8 cellular contexts compared by ENCODE assay signal in genomic region chr6:33271098-33271607, GRCh38. TPM values are rescaled to one million over a fixed set of nuclear protein-coding genes. Genes with fewer than 3 reads are reported as not detected.
A peak's percentile ranks its signal among the peaks of the same experiment; 100 is the strongest.
DNase-seq lines count a peak whose midpoint lies in the region; ATAC-seq, FAIRE-seq and TF ChIP-seq lines count a peak whose summit lies in the region.

No MANE protein-coding gene starts in this region.

- H3K27ac ChIP-seq in OCI-LY1 (ENCODE audit: low read depth, low read length, poor library complexity, severe bottlenecking) (peak overlapping the region; percentile 87), endothelial cell of umbilical vein (ENCODE audit: insufficient read depth, low read depth, low read length) (peak overlapping the region; percentile 85), neural progenitor cell (peak overlapping the region; percentile 78)

- H3K79me2 ChIP-seq in OCI-LY1 (ENCODE audit: insufficient read depth, low read length) = peaks cover 36% of the 10 kb centered on the region
- H3K79me2 ChIP-seq in endothelial cell of umbilical vein (ENCODE audit: control insufficient read depth, insufficient read depth, low read length) = peaks cover 48% of the 10 kb centered on the region
- H3K79me2 ChIP-seq in neural progenitor cell (ENCODE audit: low read depth) = peaks cover 52% of the 10 kb centered on the region

- no peak for DNase-seq in Right ventricle myocardium superior
- no peak for DNase-seq in Right ventricle myocardium inferior (ENCODE audit: missing footprints)
- DNase-seq in endothelial cell of umbilical vein (ENCODE audit: low read depth, low spot score) = no peak
- DNase-seq in neural progenitor cell (ENCODE audit: low spot score) = no peak
- no peak for DNase-seq in iPS-NIHi11 (ENCODE audit: low spot score)
- no peak for DNase-seq in epidermal melanocyte (ENCODE audit: insufficient read length, low spot score)
- DNase-seq in activated CD8-positive, alpha-beta memory T cell treated with anti-CD3 and anti-CD28 coated beads, Interleukin-2, amount 50 U/mL, for 48 hours = no peak

- CTCF ChIA-PET in endothelial cell of umbilical vein (lab: Charles Lee) = interaction anchor here (1.0 to 2.1 kb wide), 3 partner anchors 20 to 28 kb away, joined by 3 to 9 read pairs (median 9); partner anchors contain the start of gene RGL2

- peak overlapping the region; percentile 100 for H3K4me3 Mint-ChIP-seq in neural progenitor cell

- H3K4me1 Mint-ChIP-seq in neural progenitor cell = peaks cover 45% of the 10 kb centered on the region

- H3K36me3 ChIP-seq in OCI-LY1 (ENCODE audit: insufficient read depth, low read length) (peaks cover 76% of the 10 kb centered on the region), endothelial cell of umbilical vein (ENCODE audit: control insufficient read depth in 2 of 2, extremely low read depth in 1 of 2, insufficient read depth in 2 of 2, low read length in 2 of 2) (peaks cover 9 to 32% of the 10 kb centered on the region in 2 experiments), neural progenitor cell (peaks cover 8% of the 10 kb centered on the region)

- H3K4me2 ChIP-seq in OCI-LY1 (ENCODE audit: low read length) = peak overlapping the region; percentile 88
- H3K4me2 ChIP-seq in endothelial cell of umbilical vein (ENCODE audit: insufficient read depth, low read length) = peak overlapping the region; percentile 94
- peak overlapping the region; percentile 90 for H3K4me2 ChIP-seq in neural progenitor cell

- TSS peak; percentile 77 for BruUV-seq in endothelial cell of umbilical vein (replicated peaks; lab: Mats Ljungman, UMichigan)

- H3K9me1 ChIP-seq in endothelial cell of umbilical vein (replicated peaks; ENCODE audit: control insufficient read depth, extremely low read depth, insufficient read depth, low read length) = no peaks in the 10 kb centered on the region

- H3K4me1 ChIP-seq in OCI-LY1 (ENCODE audit: insufficient read depth, low read length, severe bottlenecking) (peaks cover 50% of the 10 kb centered on the region), endothelial cell of umbilical vein (ENCODE audit: control insufficient read depth, extremely low read depth, insufficient read depth, low read length) (peaks cover 42% of the 10 kb centered on the region), neural progenitor cell (peaks cover 36% of the 10 kb centered on the region)

- peaks cover 6% of the 10 kb centered on the region for H3K27me3 Mint-ChIP-seq in neural progenitor cell (ENCODE audit: insufficient read depth, low read depth)

- H3F3A ChIP-seq in OCI-LY1 (ENCODE audit: insufficient read depth, low read length) (peaks cover 8% of the 10 kb centered on the region; the same call in 1 of the 2 replicates), neural progenitor cell (ENCODE audit: low read depth) (peaks cover 43% of the 10 kb centered on the region)

- H4K20me1 ChIP-seq in OCI-LY1 (ENCODE audit: insufficient read depth, low read length) (no peaks in the 10 kb centered on the region), endothelial cell of umbilical vein (replicated peaks; ENCODE audit: control insufficient read depth, extremely low read depth, insufficient read depth, low read length) (peaks cover 5% of the 10 kb centered on the region), neural progenitor cell (ENCODE audit: low read depth) (peaks cover 41% of the 10 kb centered on the region)

- H3K27ac Mint-ChIP-seq in neural progenitor cell = peak overlapping the region; percentile 100

- ATAC-seq in Right ventricle myocardium superior (ENCODE audit: poor library complexity) (peak; percentile 32), Right ventricle myocardium inferior (no peak)

- H2AFZ ChIP-seq in OCI-LY1 (ENCODE audit: low read length) (peak overlapping the region; percentile 81; the same call in 1 of the 2 replicates), endothelial cell of umbilical vein (ENCODE audit: low read depth, low read length) (peak overlapping the region; percentile 87), neural progenitor cell (replicated peaks) (peak overlapping the region; percentile 98)

- TF ChIP-seq POLR2A in endothelial cell of umbilical vein (IDR thresholded peaks at IDR 0.05; ENCODE audit: low read depth, low read length) = no peak

- H3K9me3 ChIP-seq in OCI-LY1 (ENCODE audit: low read length) (no peaks in the 10 kb centered on the region), endothelial cell of umbilical vein (replicated peaks; ENCODE audit: control insufficient read depth, insufficient read depth, low read length) (no peaks in the 10 kb centered on the region), neural progenitor cell (ENCODE audit: low read depth) (no peaks in the 10 kb centered on the region)

- no peaks in the 10 kb centered on the region for H3K9me3 Mint-ChIP-seq in neural progenitor cell

- H3K9ac ChIP-seq in OCI-LY1 (ENCODE audit: low read length) = peak overlapping the region; percentile 98
- H3K9ac ChIP-seq in endothelial cell of umbilical vein (replicated peaks; ENCODE audit: extremely low read depth, insufficient read depth, low read length) = peak overlapping the region; percentile 90
- peak overlapping the region; percentile 79 for H3K9ac ChIP-seq in neural progenitor cell

- peaks cover 36% of the 10 kb centered on the region for H3K36me3 Mint-ChIP-seq in neural progenitor cell

- H3K4me3 ChIP-seq in OCI-LY1 (ENCODE audit: low read depth, low read length, poor library complexity, severe bottlenecking) (peak overlapping the region; percentile 93), endothelial cell of umbilical vein (replicated peaks in 1 of 3; ENCODE audit: insufficient read depth in 1 of 3, low read depth in 1 of 3, low read length in 3 of 3) (peak overlapping the region; percentile 47 to 96 (median 83)), neural progenitor cell (peak overlapping the region; percentile 83)

- intact Hi-C loops in Right ventricle myocardium superior (cut with DNase I) (no loop called here), Right ventricle myocardium inferior (cut with DNase I) (no loop called here), endothelial cell of umbilical vein (cut with micrococcal nuclease) (loop anchor here (1.0 to 5.0 kb wide), 4 partner anchors 18 to 156 kb away; partner anchors contain the start of genes PFDN6 and WDR46)

- no peaks in the 10 kb centered on the region for H3K9me2 ChIP-seq in OCI-LY1 (ENCODE audit: low read depth, low read length)

- dilution Hi-C loops in endothelial cell of umbilical vein (cut with MboI; ENCODE audit: extremely low pct_ligation_motif_present, low sequenced_read_pairs) = no loop called here

- H3K27me3 ChIP-seq in OCI-LY1 (ENCODE audit: insufficient read depth, low read length) (no peaks in the 10 kb centered on the region), endothelial cell of umbilical vein (ENCODE audit: control insufficient read depth in 2 of 2, insufficient read depth in 2 of 2, low read length in 2 of 2) (no peaks in the 10 kb centered on the region), neural progenitor cell (no peaks in the 10 kb centered on the region)

- TF ChIP-seq CTCF in OCI-LY1 (IDR thresholded peaks at IDR 0.05; ENCODE audit: low read length) (no peak), endothelial cell of umbilical vein (IDR thresholded peaks at IDR 0.05; ENCODE audit: extremely low read depth in 1 of 2, insufficient read depth in 1 of 2, low read depth in 1 of 2, low read length in 2 of 2) (no peak), neural progenitor cell (IDR thresholded peaks at IDR 0.05) (peak; percentile 33)

- FAIRE-seq in endothelial cell of umbilical vein (lab: Jason Lieb, UNC) = no peak

- POLR2A ChIA-PET in endothelial cell of umbilical vein (lab: Charles Lee) = interaction anchor here (0.5 to 1.7 kb wide), 9 partner anchors 9 to 1031 kb away, joined by 3 to 10 read pairs (median 5); partner anchors contain the start of genes PFDN6, RING1, WDR46 and ZBTB22

RNA-seq across cellular contexts. Expression of gene VPS52, which starts 0.5 kb away (rescaled TPM):
- 30.4 TPM for total RNA-seq in Right ventricle myocardium superior
- total RNA-seq in Right ventricle myocardium inferior = 31.4 TPM
- 43.8 and 49.2 TPM in 2 replicates for total RNA-seq in endothelial cell of umbilical vein
- 112 and 132 TPM in 2 replicates for polyA plus RNA-seq in endothelial cell of umbilical vein
- 46.6 and 50.0 TPM in 2 replicates for polyA plus RNA-seq in endothelial cell of umbilical vein (2011; cell fraction: cytosol; rRNA removed)
- 401 and 420 TPM in 2 replicates for polyA plus RNA-seq in endothelial cell of umbilical vein (2011; cell fraction: nucleus; rRNA removed)
- 25.9 and 35.2 TPM in 2 replicates for polyA plus RNA-seq in endothelial cell of umbilical vein (2012)
- polyA minus RNA-seq in endothelial cell of umbilical vein = 161 and 169 TPM in 2 replicates
- polyA minus RNA-seq in endothelial cell of umbilical vein (2011; cell fraction: cytosol; rRNA and poly(A)+ RNA removed) = 36.9 TPM
- 105 and 144 TPM in 2 replicates for polyA minus RNA-seq in endothelial cell of umbilical vein (2011; cell fraction: nucleus; rRNA and poly(A)+ RNA removed)
- 28.7 and 38.4 TPM in 2 replicates for total RNA-seq in neural progenitor cell (ENCODE audit: low replicate concordance)

RNA-seq across cellular contexts. Expression of gene RPS18, which starts 0.7 kb away (rescaled TPM):
- total RNA-seq in Right ventricle myocardium superior (863 TPM), Right ventricle myocardium inferior (1,075 TPM), endothelial cell of umbilical vein (2,193 and 2,336 TPM in 2 replicates), neural progenitor cell (ENCODE audit: low replicate concordance) (4,188 and 4,663 TPM in 2 replicates)
- polyA plus RNA-seq in endothelial cell of umbilical vein = 4,861 and 5,541 TPM in 2 replicates
- 7,007 and 7,014 TPM in 2 replicates for polyA plus RNA-seq in endothelial cell of umbilical vein (2011; cell fraction: cytosol; rRNA removed)
- polyA plus RNA-seq in endothelial cell of umbilical vein (2011; cell fraction: nucleus; rRNA removed) = 1,795 and 1,961 TPM in 2 replicates
- polyA plus RNA-seq in endothelial cell of umbilical vein (2012) = 4,512 and 4,549 TPM in 2 replicates
- 1,989 and 2,282 TPM in 2 replicates for polyA minus RNA-seq in endothelial cell of umbilical vein
- 1,001 TPM for polyA minus RNA-seq in endothelial cell of umbilical vein (2011; cell fraction: cytosol; rRNA and poly(A)+ RNA removed)
- 146 and 178 TPM in 2 replicates for polyA minus RNA-seq in endothelial cell of umbilical vein (2011; cell fraction: nucleus; rRNA and poly(A)+ RNA removed)

RNA-seq across cellular contexts. Expression of gene B3GALT4, which starts 5.8 kb away (rescaled TPM):
- total RNA-seq in Right ventricle myocardium superior = 8.3 TPM
- 8.5 TPM for total RNA-seq in Right ventricle myocardium inferior
- total RNA-seq in endothelial cell of umbilical vein = 4.1 and 4.5 TPM in 2 replicates
- 5.6 and 7.6 TPM in 2 replicates for polyA plus RNA-seq in endothelial cell of umbilical vein
- 2.6 and 4.7 TPM in 2 replicates for polyA plus RNA-seq in endothelial cell of umbilical vein (2011; cell fraction: cytosol; rRNA removed)
- 1.5 and 2.0 TPM in 2 replicates for polyA plus RNA-seq in endothelial cell of umbilical vein (2011; cell fraction: nucleus; rRNA removed)
- 1.3 and 1.5 TPM in 2 replicates for polyA plus RNA-seq in endothelial cell of umbilical vein (2012)
- 4.4 and 5.1 TPM in 2 replicates for polyA minus RNA-seq in endothelial cell of umbilical vein
- polyA minus RNA-seq in endothelial cell of umbilical vein (2011; cell fraction: cytosol; rRNA and poly(A)+ RNA removed) = 1.8 TPM
- 3.4 and 4.7 TPM in 2 replicates for polyA minus RNA-seq in endothelial cell of umbilical vein (2011; cell fraction: nucleus; rRNA and poly(A)+ RNA removed)
- total RNA-seq in neural progenitor cell (ENCODE audit: low replicate concordance) = 1.1 and 2.1 TPM in 2 replicates

RNA-seq across cellular contexts. Expression of gene WDR46, which starts 17.9 kb away (rescaled TPM):
- total RNA-seq in Right ventricle myocardium superior (12.8 TPM), Right ventricle myocardium inferior (15.9 TPM), endothelial cell of umbilical vein (66.9 and 71.2 TPM in 2 replicates), neural progenitor cell (ENCODE audit: low replicate concordance) (31.1 and 43.5 TPM in 2 replicates)
- polyA plus RNA-seq in endothelial cell of umbilical vein = 53.9 and 61.4 TPM in 2 replicates
- polyA plus RNA-seq in endothelial cell of umbilical vein (2011; cell fraction: cytosol; rRNA removed) = 48.5 and 53.8 TPM in 2 replicates
- polyA plus RNA-seq in endothelial cell of umbilical vein (2011; cell fraction: nucleus; rRNA removed) = 142 and 147 TPM in 2 replicates
- polyA plus RNA-seq in endothelial cell of umbilical vein (2012) = 45.7 and 54.4 TPM in 2 replicates
- polyA minus RNA-seq in endothelial cell of umbilical vein = 67.6 and 70.8 TPM in 2 replicates
- 59.2 TPM for polyA minus RNA-seq in endothelial cell of umbilical vein (2011; cell fraction: cytosol; rRNA and poly(A)+ RNA removed)
- 36.8 and 37.1 TPM in 2 replicates for polyA minus RNA-seq in endothelial cell of umbilical vein (2011; cell fraction: nucleus; rRNA and poly(A)+ RNA removed)

RNA-seq across cellular contexts. Expression of gene PFDN6, which starts 18.2 kb away (rescaled TPM):
- total RNA-seq in Right ventricle myocardium superior (44.4 TPM), Right ventricle myocardium inferior (57.8 TPM), endothelial cell of umbilical vein (52.3 and 63.5 TPM in 2 replicates), neural progenitor cell (ENCODE audit: low replicate concordance) (35.6 and 54.5 TPM in 2 replicates)
- 27.5 and 31.0 TPM in 2 replicates for polyA plus RNA-seq in endothelial cell of umbilical vein
- 51.3 and 61.3 TPM in 2 replicates for polyA plus RNA-seq in endothelial cell of umbilical vein (2011; cell fraction: cytosol; rRNA removed)
- 35.2 and 48.3 TPM in 2 replicates for polyA plus RNA-seq in endothelial cell of umbilical vein (2011; cell fraction: nucleus; rRNA removed)
- 85.6 and 86.7 TPM in 2 replicates for polyA plus RNA-seq in endothelial cell of umbilical vein (2012)
- 20.6 and 22.2 TPM in 2 replicates for polyA minus RNA-seq in endothelial cell of umbilical vein
- 13.7 TPM for polyA minus RNA-seq in endothelial cell of umbilical vein (2011; cell fraction: cytosol; rRNA and poly(A)+ RNA removed)
- polyA minus RNA-seq in endothelial cell of umbilical vein (2011; cell fraction: nucleus; rRNA and poly(A)+ RNA removed) = 9.4 and 17.9 TPM in 2 replicates
